ENCODE assay signal across 1 cellular context in the genomic region with DNA sequence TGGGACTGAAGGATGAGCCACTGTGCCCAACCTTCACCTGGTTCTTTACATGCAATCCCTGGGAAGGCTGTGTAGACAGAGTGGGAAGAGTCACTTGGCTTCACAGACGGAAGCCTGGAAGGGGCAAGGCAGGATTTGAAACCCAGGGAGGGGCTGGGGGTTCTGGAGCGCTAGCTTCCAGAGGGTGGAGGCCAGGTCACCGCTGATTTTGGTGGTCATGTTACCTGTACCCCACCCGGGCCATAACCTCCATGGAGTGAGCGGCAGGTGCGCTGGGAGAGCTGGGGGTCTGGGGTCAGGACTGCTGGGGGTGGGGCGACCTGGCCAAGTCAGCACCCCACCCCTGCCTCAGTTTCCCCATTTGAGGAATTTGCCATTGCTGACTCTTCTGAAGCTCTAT.
TF ChIP-seq lines count a peak whose summit lies in the region.

No MANE protein-coding gene starts in this region.

TF ChIP-seq in IMR-90, 13 proteins besides CTCF, POLR2A, EP300 and RAD21:
- TF ChIP-seq, protein P1, sequence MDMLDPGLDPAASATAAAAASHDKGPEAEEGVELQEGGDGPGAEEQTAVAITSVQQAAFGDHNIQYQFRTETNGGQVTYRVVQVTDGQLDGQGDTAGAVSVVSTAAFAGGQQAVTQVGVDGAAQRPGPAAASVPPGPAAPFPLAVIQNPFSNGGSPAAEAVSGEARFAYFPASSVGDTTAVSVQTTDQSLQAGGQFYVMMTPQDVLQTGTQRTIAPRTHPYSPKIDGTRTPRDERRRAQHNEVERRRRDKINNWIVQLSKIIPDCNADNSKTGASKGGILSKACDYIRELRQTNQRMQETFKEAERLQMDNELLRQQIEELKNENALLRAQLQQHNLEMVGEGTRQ (IDR thresholded peaks at IDR 0.05; ENCODE audit: low read depth, low read length): no peak
- TF ChIP-seq FOS (IDR thresholded peaks at IDR 0.05; ENCODE audit: low read depth, low read length): no peak
- TF ChIP-seq MAFK (IDR thresholded peaks at IDR 0.05; ENCODE audit: low read depth, low read length): no peak
- no peak for TF ChIP-seq RCOR1 (IDR thresholded peaks at IDR 0.05; ENCODE audit: insufficient replicate concordance, low read length)
- TF ChIP-seq SMC3 (IDR thresholded peaks at IDR 0.05; ENCODE audit: low read depth, low read length): no peak
- no peak for TF ChIP-seq BHLHE40 (IDR thresholded peaks at IDR 0.05; ENCODE audit: low read depth, low read length)
- no peak for TF ChIP-seq MAZ (IDR thresholded peaks at IDR 0.05; ENCODE audit: borderline replicate concordance, low read depth, low read length)
- no peak for TF ChIP-seq CEBPB (IDR thresholded peaks at IDR 0.05; ENCODE audit: low read depth, low read length)
- TF ChIP-seq, protein P2, sequence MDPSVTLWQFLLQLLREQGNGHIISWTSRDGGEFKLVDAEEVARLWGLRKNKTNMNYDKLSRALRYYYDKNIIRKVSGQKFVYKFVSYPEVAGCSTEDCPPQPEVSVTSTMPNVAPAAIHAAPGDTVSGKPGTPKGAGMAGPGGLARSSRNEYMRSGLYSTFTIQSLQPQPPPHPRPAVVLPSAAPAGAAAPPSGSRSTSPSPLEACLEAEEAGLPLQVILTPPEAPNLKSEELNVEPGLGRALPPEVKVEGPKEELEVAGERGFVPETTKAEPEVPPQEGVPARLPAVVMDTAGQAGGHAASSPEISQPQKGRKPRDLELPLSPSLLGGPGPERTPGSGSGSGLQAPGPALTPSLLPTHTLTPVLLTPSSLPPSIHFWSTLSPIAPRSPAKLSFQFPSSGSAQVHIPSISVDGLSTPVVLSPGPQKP (IDR thresholded peaks at IDR 0.05; ENCODE audit: borderline replicate concordance, low read depth, low read length): no peak
- no peak for TF ChIP-seq NFE2L2 (IDR thresholded peaks at IDR 0.05; ENCODE audit: low read depth, low read length)
- TF ChIP-seq CHD1 (IDR thresholded peaks at IDR 0.05; ENCODE audit: low read depth, low read length): no peak
- no peak for TF ChIP-seq MXI1 (IDR thresholded peaks at IDR 0.05; ENCODE audit: borderline replicate concordance, low read depth, low read length)
- no peak for TF ChIP-seq RFX5 (IDR thresholded peaks at IDR 0.05; ENCODE audit: low read depth, low read length)
